2 cellular contexts compared by ENCODE assay signal in the genomic region with DNA sequence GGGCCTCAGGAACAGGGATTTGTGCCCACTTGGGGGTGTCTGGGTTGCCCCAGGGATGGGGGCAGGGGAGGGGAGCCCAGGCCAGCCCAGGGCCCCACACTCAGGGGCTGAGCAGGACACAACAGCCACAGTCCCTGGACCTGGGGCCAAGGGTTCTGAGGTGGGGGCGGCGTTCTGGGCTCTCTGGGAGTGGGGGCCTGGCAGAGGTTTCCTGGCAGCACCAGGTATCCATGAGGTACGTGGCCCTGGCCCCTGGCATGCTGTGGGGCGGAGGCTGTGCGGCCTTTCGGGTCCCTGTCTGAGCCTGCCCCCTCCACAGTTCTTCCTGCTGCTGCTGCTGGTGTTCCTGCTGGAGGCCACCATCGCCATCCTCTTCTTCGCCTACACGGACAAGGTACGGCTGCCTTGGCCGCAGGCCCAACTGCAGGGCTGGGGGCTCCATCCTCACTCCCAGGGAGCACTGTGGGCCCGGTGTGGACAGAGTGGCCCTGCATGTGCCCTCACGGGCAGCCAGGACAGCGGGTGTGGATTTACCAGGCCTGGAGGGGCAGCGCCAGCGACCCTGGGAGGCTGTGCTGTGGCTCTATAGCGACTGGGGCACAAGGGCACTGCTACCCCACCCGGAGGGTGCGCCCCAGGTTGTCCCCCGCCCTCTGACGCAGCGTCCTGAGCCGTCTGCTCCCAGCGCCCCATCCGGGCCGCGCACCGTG.
A peak's percentile ranks its signal among the peaks of the same experiment; 100 is the strongest.
TF ChIP-seq lines count a peak whose summit lies in the region.

No MANE protein-coding gene starts in this region.

TF ChIP-seq in PFSK-1, 5 proteins besides CTCF, POLR2A, EP300 and RAD21:
- TF ChIP-seq, protein P1, sequence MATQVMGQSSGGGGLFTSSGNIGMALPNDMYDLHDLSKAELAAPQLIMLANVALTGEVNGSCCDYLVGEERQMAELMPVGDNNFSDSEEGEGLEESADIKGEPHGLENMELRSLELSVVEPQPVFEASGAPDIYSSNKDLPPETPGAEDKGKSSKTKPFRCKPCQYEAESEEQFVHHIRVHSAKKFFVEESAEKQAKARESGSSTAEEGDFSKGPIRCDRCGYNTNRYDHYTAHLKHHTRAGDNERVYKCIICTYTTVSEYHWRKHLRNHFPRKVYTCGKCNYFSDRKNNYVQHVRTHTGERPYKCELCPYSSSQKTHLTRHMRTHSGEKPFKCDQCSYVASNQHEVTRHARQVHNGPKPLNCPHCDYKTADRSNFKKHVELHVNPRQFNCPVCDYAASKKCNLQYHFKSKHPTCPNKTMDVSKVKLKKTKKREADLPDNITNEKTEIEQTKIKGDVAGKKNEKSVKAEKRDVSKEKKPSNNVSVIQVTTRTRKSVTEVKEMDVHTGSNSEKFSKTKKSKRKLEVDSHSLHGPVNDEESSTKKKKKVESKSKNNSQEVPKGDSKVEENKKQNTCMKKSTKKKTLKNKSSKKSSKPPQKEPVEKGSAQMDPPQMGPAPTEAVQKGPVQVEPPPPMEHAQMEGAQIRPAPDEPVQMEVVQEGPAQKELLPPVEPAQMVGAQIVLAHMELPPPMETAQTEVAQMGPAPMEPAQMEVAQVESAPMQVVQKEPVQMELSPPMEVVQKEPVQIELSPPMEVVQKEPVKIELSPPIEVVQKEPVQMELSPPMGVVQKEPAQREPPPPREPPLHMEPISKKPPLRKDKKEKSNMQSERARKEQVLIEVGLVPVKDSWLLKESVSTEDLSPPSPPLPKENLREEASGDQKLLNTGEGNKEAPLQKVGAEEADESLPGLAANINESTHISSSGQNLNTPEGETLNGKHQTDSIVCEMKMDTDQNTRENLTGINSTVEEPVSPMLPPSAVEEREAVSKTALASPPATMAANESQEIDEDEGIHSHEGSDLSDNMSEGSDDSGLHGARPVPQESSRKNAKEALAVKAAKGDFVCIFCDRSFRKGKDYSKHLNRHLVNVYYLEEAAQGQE (IDR thresholded peaks at IDR 0.05; ENCODE audit: insufficient read depth in 1 of 2, low read depth in 2 of 2, low read length in 2 of 2), result no peak
- peak; percentile 44; the same call in 1 of the 2 replicates for TF ChIP-seq POLR2AphosphoS5 (IDR thresholded peaks at IDR 0.05; ENCODE audit: low read depth, low read length)

TF ChIP-seq in H1, 55 proteins besides CTCF, POLR2A, EP300 and RAD21:
- TF ChIP-seq SP2 (IDR thresholded peaks at IDR 0.05; ENCODE audit: low read length) (no peak), POLR2AphosphoS5 (IDR thresholded peaks at IDR 0.05; ENCODE audit: low read depth, low read length) (peak; percentile 19; the same call in 1 of the 2 replicates)
TF ChIP-seq in H1: peak in this region for 1.
